17 cellular contexts compared by ENCODE assay signal in genomic region chr10:28082316-28082715, GRCh38.
"Had no signal": no experiment of that assay in that cellular context is flagged by ENCODE, and none has a peak within 500 bp of the region (broad histone marks: within the 10 kb centered on the region; RNA-seq: fewer than 3 reads in every experiment).

No MANE protein-coding gene starts in this region.

- H3K27me3 ChIP-seq: colonic mucosa, heart left ventricle, right lobe of liver, testis, tibial nerve had no signal

- H3K27me3 Mint-ChIP-seq: naive thymus-derived CD4-positive, alpha-beta T cell; stimulated activated memory B cell treated with anti-CD40 and anti-IgM and Interleukin-4, amounts not matched to agents 10 μg/mL and 1 μg/mL and 100 μg/mL, for 72 hours; stimulated activated naive CD8-positive, alpha-beta T cell treated with anti-CD3 and anti-CD28 coated beads, Interleukin-15, amount 100 ng/mL, for 72 hours had no signal

- H3K4me3 Mint-ChIP-seq: endodermal cell; naive thymus-derived CD4-positive, alpha-beta T cell; nephron progenitor cell; stimulated activated memory B cell treated with anti-CD40 and anti-IgM and Interleukin-4, amounts not matched to agents 10 μg/mL and 1 μg/mL and 100 μg/mL, for 72 hours; stimulated activated naive CD8-positive, alpha-beta T cell treated with anti-CD3 and anti-CD28 coated beads, Interleukin-15, amount 100 ng/mL, for 72 hours had no signal

- H3K4me1 Mint-ChIP-seq: endodermal cell; nephron progenitor cell; stimulated activated memory B cell treated with anti-CD40 and anti-IgM and Interleukin-4, amounts not matched to agents 10 μg/mL and 1 μg/mL and 100 μg/mL, for 72 hours had no signal

- H3K27ac ChIP-seq: colonic mucosa, heart left ventricle, psoas muscle, right lobe of liver, testis, tibial nerve had no signal

- H3K4me3 ChIP-seq: colonic mucosa, heart left ventricle, psoas muscle, right lobe of liver, testis, tibial nerve had no signal

- H3K27ac Mint-ChIP-seq: endodermal cell; nephron progenitor cell; stimulated activated memory B cell treated with anti-CD40 and anti-IgM and Interleukin-4, amounts not matched to agents 10 μg/mL and 1 μg/mL and 100 μg/mL, for 72 hours had no signal

- DNase-seq: colonic mucosa; dermis blood vessel endothelial cell; effector CD4-positive, alpha-beta T cell; endodermal cell; foreskin melanocyte; heart left ventricle; hippocampal formation; naive thymus-derived CD4-positive, alpha-beta T cell; nephron progenitor cell; psoas muscle; retina; right lobe of liver; stimulated activated CD4-positive, alpha-beta T cell treated with anti-CD3 and anti-CD28 coated beads, Interleukin-4, amount 100 ng/mL, for 24 hours; stimulated activated naive CD8-positive, alpha-beta T cell treated with anti-CD3 and anti-CD28 coated beads, Interleukin-15, amount 100 ng/mL, for 72 hours; testis had no signal
